ENCODE assay signal across 1 cellular context in genomic region chr5:80870442-80870841, GRCh38.
TF ChIP-seq lines count a peak whose summit lies in the region.

No MANE protein-coding gene starts in this region.

TF ChIP-seq in SK-N-SH treated with all-trans-retinoic acid at 6 μM for 48 hours, 23 proteins besides CTCF, POLR2A, EP300 and RAD21 (continued from another document):
- TF ChIP-seq TSHZ2 (CRISPR knock-in tag; IDR thresholded peaks at IDR 0.05) = no peak
